ENCODE assay signal across 6 cellular contexts in genomic region chr16:668519-669171, GRCh38. TPM values are rescaled to one million over a fixed set of nuclear protein-coding genes. Genes with fewer than 3 reads are reported as not detected.
DNase-seq lines count a peak whose midpoint lies in the region; ATAC-seq and TF ChIP-seq lines count a peak whose summit lies in the region.

No MANE protein-coding gene starts in this region.

- H3K9ac ChIP-seq in fibroblast of lung (ENCODE audit: insufficient read depth, low read length): peak overlapping the region; percentile 89
- H3K9ac ChIP-seq in subcutaneous abdominal adipose tissue (ENCODE audit: low read length in 5 of 5): peak overlapping the region; percentile 26 to 96 (median 84)

- no peak for DNase-seq in BE2C
- DNase-seq in fibroblast of lung (ENCODE audit: low read depth in 2 of 2): no peak
- DNase-seq in stimulated activated CD4-positive, alpha-beta T cell treated with anti-CD3 and anti-CD28 coated beads, Interleukin-12 subunit alpha, Interleukin-12 subunit beta, amount 100 ng/mL, for 4 hours: no peak

- ATAC-seq in HG03460 (IDR thresholded peaks at IDR 0.05; ENCODE audit: unreplicated experiment): no peak

- H3K4me1 ChIP-seq in BE2C (no peaks in the 10 kb centered on the region), fibroblast of lung (ENCODE audit: control insufficient read depth, extremely low read depth, insufficient read depth, low read length) (peaks cover 7% of the 10 kb centered on the region), subcutaneous abdominal adipose tissue (ENCODE audit: control insufficient read depth in 5 of 5, insufficient read depth in 5 of 5, low read length in 5 of 5) (peaks cover 2 to 24% (median 21%) of the 10 kb centered on the region in 5 donors)

- TF ChIP-seq CTCF in BE2C (IDR thresholded peaks at IDR 0.05; ENCODE audit: low read depth, low read length) (no peak), fibroblast of lung (conservative IDR thresholded peaks at IDR 0.05 in 1 of 2, IDR thresholded peaks at IDR 0.05 in 1 of 2; ENCODE audit: low read depth in 1 of 2, low read length in 2 of 2) (no peak)

- H3K9me3 ChIP-seq in BE2C (no peaks in the 10 kb centered on the region), KOPT-K1 (ENCODE audit: insufficient read depth, low read length, poor library complexity, severe bottlenecking) (no peaks in the 10 kb centered on the region), fibroblast of lung (ENCODE audit: control insufficient read depth, insufficient read depth, low read depth, low read length) (no peaks in the 10 kb centered on the region), subcutaneous abdominal adipose tissue (ENCODE audit: control insufficient read depth in 5 of 5, low read length in 5 of 5) (no peaks in the 10 kb centered on the region)

- H3K4me3 ChIP-seq in BE2C (ENCODE audit: low read depth, low read length) (peak overlapping the region; percentile 90), fibroblast of lung (replicated peaks in 1 of 4; ENCODE audit: control extremely low read depth in 1 of 4, insufficient read depth in 1 of 4, low read depth in 3 of 4, low read length in 4 of 4) (peak overlapping the region; percentile 66 to 90 (median 88)), subcutaneous abdominal adipose tissue (ENCODE audit: low read depth in 1 of 5, low read length in 5 of 5) (peak overlapping the region in 4 of 5 donors; percentile 67 to 80 (median 76))

- H4K20me1 ChIP-seq in fibroblast of lung (ENCODE audit: control insufficient read depth, extremely low read depth, insufficient read depth, low read length): no peaks in the 10 kb centered on the region

- peaks cover 47% of the 10 kb centered on the region for H3K36me3 ChIP-seq in BE2C
- peaks cover 54% of the 10 kb centered on the region for H3K36me3 ChIP-seq in KOPT-K1 (ENCODE audit: insufficient read depth, low read length)
- H3K36me3 ChIP-seq in fibroblast of lung (ENCODE audit: control insufficient read depth, insufficient read depth, low read length): peaks cover 39% of the 10 kb centered on the region
- H3K36me3 ChIP-seq in subcutaneous abdominal adipose tissue (ENCODE audit: control insufficient read depth in 5 of 5, insufficient read depth in 5 of 5, low read length in 5 of 5): peaks cover 0 to 46% (median 44%) of the 10 kb centered on the region in 5 donors

- H3K27ac ChIP-seq in KOPT-K1 (ENCODE audit: low read depth, low read length, poor library complexity, severe bottlenecking) (peak overlapping the region; percentile 80), fibroblast of lung (ENCODE audit: insufficient read depth, low read length) (peak overlapping the region; percentile 73), subcutaneous abdominal adipose tissue (ENCODE audit: low read depth, low read length) (peak overlapping the region; percentile 62)

- H3K27me3 ChIP-seq in BE2C (no peaks in the 10 kb centered on the region), fibroblast of lung (ENCODE audit: control insufficient read depth, insufficient read depth, low read length) (no peaks in the 10 kb centered on the region), subcutaneous abdominal adipose tissue (ENCODE audit: control insufficient read depth in 5 of 5, insufficient read depth in 4 of 5, low read length in 5 of 5) (no peaks in the 10 kb centered on the region)

- peaks cover 23% of the 10 kb centered on the region for H3K79me2 ChIP-seq in fibroblast of lung (ENCODE audit: control insufficient read depth, insufficient read depth, low read length)

- peak overlapping the region; percentile 94 for H3K4me2 ChIP-seq in fibroblast of lung (ENCODE audit: extremely low read depth, insufficient read depth, low read length)

- H2AFZ ChIP-seq in fibroblast of lung (ENCODE audit: low read length): no peak overlapping the region

RNA-seq across cellular contexts. Expression of gene RHOT2, which starts 0.7 kb away (rescaled TPM):
- polyA plus RNA-seq in BE2C (2012; ENCODE audit: insufficient read depth, insufficient read length, low read depth): 535 TPM
- total RNA-seq in fibroblast of lung: 27.7 and 29.6 TPM in 2 replicates
- polyA plus RNA-seq in fibroblast of lung: 35.4 and 39.7 TPM in 2 replicates
- 49.7 and 60.2 TPM in 2 replicates for polyA plus RNA-seq in fibroblast of lung (2012)
- polyA minus RNA-seq in fibroblast of lung (ENCODE audit: low replicate concordance): 36.3 and 40.9 TPM in 2 replicates

RNA-seq across cellular contexts. Expression of gene RHBDL1, which starts 6.8 kb away (rescaled TPM):
- 2.8 TPM for polyA plus RNA-seq in BE2C (2012; ENCODE audit: insufficient read depth, insufficient read length, low read depth)
- total RNA-seq in fibroblast of lung: 2.6 and 7.1 TPM in 2 replicates
- 0.76 and 1.4 TPM in 2 replicates for polyA plus RNA-seq in fibroblast of lung
- polyA plus RNA-seq in fibroblast of lung (2012): 1.4 and 2.8 TPM in 2 replicates
- polyA minus RNA-seq in fibroblast of lung (ENCODE audit: low replicate concordance): 1.6 and 2.6 TPM in 2 replicates

RNA-seq across cellular contexts. Expression of gene STUB1, which starts 11.6 kb away (rescaled TPM):
- polyA plus RNA-seq in BE2C (2012; ENCODE audit: insufficient read depth, insufficient read length, low read depth): 418 TPM
- total RNA-seq in fibroblast of lung: 114 and 133 TPM in 2 replicates
- 94.6 and 146 TPM in 2 replicates for polyA plus RNA-seq in fibroblast of lung
- polyA plus RNA-seq in fibroblast of lung (2012): 99.4 and 161 TPM in 2 replicates
- polyA minus RNA-seq in fibroblast of lung (ENCODE audit: low replicate concordance): 143 and 175 TPM in 2 replicates

RNA-seq across cellular contexts. Expression of gene JMJD8, which starts 15.5 kb away (rescaled TPM):
- 327 TPM for polyA plus RNA-seq in BE2C (2012; ENCODE audit: insufficient read depth, insufficient read length, low read depth)
- total RNA-seq in fibroblast of lung: 19.8 and 23.8 TPM in 2 replicates
- polyA plus RNA-seq in fibroblast of lung: 31.5 and 37.8 TPM in 2 replicates
- 43.0 and 52.7 TPM in 2 replicates for polyA plus RNA-seq in fibroblast of lung (2012)
- polyA minus RNA-seq in fibroblast of lung (ENCODE audit: low replicate concordance): 49.5 and 60.5 TPM in 2 replicates

RNA-seq across cellular contexts. Expression of gene WDR90, which starts 19.5 kb away (rescaled TPM):
- 44.4 TPM for polyA plus RNA-seq in BE2C (2012; ENCODE audit: insufficient read depth, insufficient read length, low read depth)
- 4.6 and 4.8 TPM in 2 replicates for total RNA-seq in fibroblast of lung
- polyA plus RNA-seq in fibroblast of lung: 2.9 and 4.4 TPM in 2 replicates
- 8.1 and 9.7 TPM in 2 replicates for polyA plus RNA-seq in fibroblast of lung (2012)
- 3.3 and 8.7 TPM in 2 replicates for polyA minus RNA-seq in fibroblast of lung (ENCODE audit: low replicate concordance)
